ENCODE assay signal across 17 cellular contexts in the genomic region with DNA sequence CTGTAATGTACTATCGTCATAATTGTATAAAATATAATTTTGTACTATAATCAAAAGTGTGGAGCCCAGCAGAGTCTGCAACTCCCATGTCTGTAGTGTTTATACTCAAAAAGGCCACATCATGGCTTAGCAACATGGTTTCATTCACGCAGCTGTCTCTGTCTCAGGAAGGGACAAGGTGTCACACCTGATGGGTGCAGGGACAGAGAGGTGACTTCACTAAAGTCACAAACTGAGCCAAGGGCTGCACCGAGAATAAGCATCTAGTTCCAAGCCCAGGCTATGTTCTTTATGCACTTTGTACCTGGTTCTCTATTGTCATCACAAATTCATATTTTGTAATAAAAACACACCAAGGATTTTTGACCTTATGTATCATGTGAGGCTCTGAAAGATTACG.
DNase-seq lines count a peak whose midpoint lies in the region; ATAC-seq and TF ChIP-seq lines count a peak whose summit lies in the region.
"Had no signal": no experiment of that assay in that cellular context is flagged by ENCODE, and none has a peak within 500 bp of the region (broad histone marks: within the 10 kb centered on the region; RNA-seq: fewer than 3 reads in every experiment).

No MANE protein-coding gene starts in this region.

- H3K4me3 ChIP-seq in Peyer's patch = no peak overlapping the region
- H3K4me3 ChIP-seq in spleen = no peak overlapping the region
- H3K4me3 ChIP-seq: K562, lung had no signal

- H3K27me3 ChIP-seq in Peyer's patch (no peaks in the 10 kb centered on the region), spleen (replicated peaks in 1 of 7) (no peaks in the 10 kb centered on the region)

- ATAC-seq in GM19324 (IDR thresholded peaks at IDR 0.05; ENCODE audit: low FRiP score, unreplicated experiment) (peak; percentile 39), HG03097 (IDR thresholded peaks at IDR 0.05; ENCODE audit: low FRiP score, unreplicated experiment) (peak; percentile 19)
- ATAC-seq in activated naive CD4-positive, alpha-beta T cell treated with anti-CD3 and anti-CD28 coated beads, Interleukin-2, amount 50 U/mL, for 72 hours = no peak
- ATAC-seq: K562 had no signal

- no peak overlapping the region for H3K27ac Mint-ChIP-seq in activated naive CD4-positive, alpha-beta T cell treated with anti-CD3 and anti-CD28 coated beads, Interleukin-2, amount 50 U/mL, for 72 hours

- TF ChIP-seq POLR2A in Peyer's patch (IDR thresholded peaks at IDR 0.05) (no peak), spleen (IDR thresholded peaks at IDR 0.05) (no peak)

- H3K9me3 ChIP-seq in Peyer's patch = no peaks in the 10 kb centered on the region
- no peaks in the 10 kb centered on the region for H3K9me3 ChIP-seq in spleen

- H3K36me3 ChIP-seq in Peyer's patch (no peaks in the 10 kb centered on the region), spleen (no peaks in the 10 kb centered on the region)

- H3K9me3 Mint-ChIP-seq in activated naive CD4-positive, alpha-beta T cell treated with anti-CD3 and anti-CD28 coated beads, Interleukin-2, amount 50 U/mL, for 72 hours = no peaks in the 10 kb centered on the region

- H3K36me3 Mint-ChIP-seq in activated naive CD4-positive, alpha-beta T cell treated with anti-CD3 and anti-CD28 coated beads, Interleukin-2, amount 50 U/mL, for 72 hours = no peaks in the 10 kb centered on the region

- H3K4me1 ChIP-seq in Peyer's patch = peaks cover 0 to 15% (median 1%) of the 10 kb centered on the region in 4 donors
- H3K4me1 ChIP-seq in spleen = peaks cover 0 to 13% (median 3%) of the 10 kb centered on the region in 6 donors

- peak overlapping the region in 3 of 4 donors; percentile 21 to 68 (median 40) for H3K27ac ChIP-seq in Peyer's patch
- H3K27ac ChIP-seq in spleen = peak overlapping the region; percentile 41 to 77 (median 64)
- H3K27ac ChIP-seq: C4-2B had no signal

- TF ChIP-seq CTCF in Peyer's patch (IDR thresholded peaks at IDR 0.05) (no peak), spleen (IDR thresholded peaks at IDR 0.05 in 8 of 11, conservative IDR thresholded peaks at IDR 0.05 in 3 of 11) (no peak)

- WGBS in spleen, 5 donors = 74 to 83% (median 81%) methylated on average over 4 of the region's 4 CpGs

- DNase-seq in Peyer's patch = peak in 1 of 3 donors; percentile 58
- no peak for DNase-seq in spleen
- DNase-seq in superior temporal gyrus (ENCODE audit: extremely low spot score) = no peak
- DNase-seq in activated naive CD4-positive, alpha-beta T cell treated with anti-CD3 and anti-CD28 coated beads, Interleukin-2, amount 50 U/mL, for 72 hours (ENCODE audit: low spot score in 2 of 2) = no peak
- DNase-seq in foreskin melanocyte = no peak
- DNase-seq in GM19240 (ENCODE audit: insufficient read length, low spot score) = no peak
- DNase-seq: activated gamma-delta T cell treated with Interleukin-2 at 50 U/mL for 16 hours; effector memory CD4-positive, alpha-beta T cell; HCEC 1CT; NCI-H1417 treated with DMSO at 0.1 percent for 48 hours; OCI-M1; stimulated activated CD4-positive, alpha-beta T cell treated with anti-CD3 and anti-CD28 coated beads, Interleukin-4, amount 100 ng/mL, for 4 hours had no signal

- intact Hi-C loops in spleen (cut with DNase I; ENCODE audit: low total_unique reads) = no loop called here

Comparison
In these comparisons a context has a peak if more than half of its experiments do, and no peak if none do; other contexts are left out.
1. ATAC-seq: peak in GM19324 (single experiment) and HG03097 (single experiment); none in activated naive CD4-positive, alpha-beta T cell treated with anti-CD3 and anti-CD28 coated beads, Interleukin-2, amount 50 U/mL, for 72 hours (0 of 2).